Comparison of ENCODE assay signal across 9 cellular contexts in genomic region chr21:23452384-23453083, GRCh38.
DNase-seq lines count a peak whose midpoint lies in the region; ATAC-seq and TF ChIP-seq lines count a peak whose summit lies in the region.
"Had no signal": no experiment of that assay in that cellular context is flagged by ENCODE, and none has a peak within 500 bp of the region (broad histone marks: within the 10 kb centered on the region; RNA-seq: fewer than 3 reads in every experiment).

No MANE protein-coding gene starts in this region.

- intact Hi-C loops in esophagus muscularis mucosa (cut with DNase I): no loop called here

- H3K4me3 ChIP-seq in esophagus muscularis mucosa: no peak overlapping the region

- TF ChIP-seq POLR2A in esophagus muscularis mucosa (IDR thresholded peaks at IDR 0.05; ENCODE audit: low read depth): no peak

- no peaks in the 10 kb centered on the region for H3K27me3 ChIP-seq in esophagus muscularis mucosa
- H3K27me3 ChIP-seq: foreskin keratinocyte had no signal

- 52% methylated on average over 19 of the region's 19 CpGs for WGBS in esophagus muscularis mucosa

- H3K36me3 Mint-ChIP-seq in activated naive CD8-positive, alpha-beta T cell treated with anti-CD3 and anti-CD28 coated beads, Interleukin-2, amount 50 U/mL, for 24 hours (ENCODE audit: low read depth): no peaks in the 10 kb centered on the region

- DNase-seq in stimulated activated CD4-positive, alpha-beta T cell treated with anti-CD3 and anti-CD28 coated beads, Interleukin-1b, Interleukin-23, amount 100 ng/mL, for 48 hours: peak; percentile 5
- DNase-seq in stimulated activated CD4-positive, alpha-beta T cell treated with anti-CD3 and anti-CD28 coated beads, Interleukin-2, amount 100 ng/mL, for 48 hours: no peak
- DNase-seq in activated naive CD8-positive, alpha-beta T cell treated with anti-CD3 and anti-CD28 coated beads, Interleukin-2, amount 50 U/mL, for 24 hours: peak; percentile 6
- DNase-seq in DMS114 treated with DMSO at 0.1 percent for 48 hours (lab: John Stamatoyannopoulos, UW; ENCODE audit: unreplicated experiment) (no peak), esophagus muscularis mucosa (ENCODE audit: extremely low spot score) (no peak), SIG-M5 (lab: John Stamatoyannopoulos, UW) (no peak)
- no peak for DNase-seq in activated CD4-positive, CD25-positive, alpha-beta regulatory T cell treated with anti-CD3 and anti-CD28 coated beads, Interleukin-2, amount 50 U/mL, for 72 hours
- DNase-seq: foreskin keratinocyte had no signal

- no peaks in the 10 kb centered on the region for H3K4me1 ChIP-seq in esophagus muscularis mucosa
- H3K4me1 ChIP-seq: foreskin keratinocyte had no signal

- H3K27ac ChIP-seq in esophagus muscularis mucosa (replicated peaks in 1 of 4): no peak overlapping the region
- H3K27ac ChIP-seq: foreskin keratinocyte had no signal

- no peak for TF ChIP-seq EP300 in esophagus muscularis mucosa (IDR thresholded peaks at IDR 0.05)

- no peaks in the 10 kb centered on the region for H3K9me3 Mint-ChIP-seq in activated naive CD8-positive, alpha-beta T cell treated with anti-CD3 and anti-CD28 coated beads, Interleukin-2, amount 50 U/mL, for 24 hours

- no peaks in the 10 kb centered on the region for H3K36me3 ChIP-seq in esophagus muscularis mucosa

- ATAC-seq in HG03432 (IDR thresholded peaks at IDR 0.05; ENCODE audit: unreplicated experiment): peak; percentile 78
- ATAC-seq in activated naive CD8-positive, alpha-beta T cell treated with anti-CD3 and anti-CD28 coated beads, Interleukin-2, amount 50 U/mL, for 24 hours: no peak
- ATAC-seq: foreskin keratinocyte had no signal

- no peak overlapping the region for H3K4me3 Mint-ChIP-seq in activated naive CD8-positive, alpha-beta T cell treated with anti-CD3 and anti-CD28 coated beads, Interleukin-2, amount 50 U/mL, for 24 hours

- no peaks in the 10 kb centered on the region for H3K9me3 ChIP-seq in esophagus muscularis mucosa

- no peak for TF ChIP-seq CTCF in esophagus muscularis mucosa (IDR thresholded peaks at IDR 0.05)

- no peaks in the 10 kb centered on the region for H3K27me3 Mint-ChIP-seq in activated naive CD8-positive, alpha-beta T cell treated with anti-CD3 and anti-CD28 coated beads, Interleukin-2, amount 50 U/mL, for 24 hours

- H3K4me1 Mint-ChIP-seq in activated naive CD8-positive, alpha-beta T cell treated with anti-CD3 and anti-CD28 coated beads, Interleukin-2, amount 50 U/mL, for 24 hours: no peaks in the 10 kb centered on the region

- H3K27ac Mint-ChIP-seq in activated naive CD8-positive, alpha-beta T cell treated with anti-CD3 and anti-CD28 coated beads, Interleukin-2, amount 50 U/mL, for 24 hours: no peak overlapping the region

Comparison
In these comparisons a context has a peak if more than half of its experiments do, and no peak if none do; other contexts are left out.
1. DNase-seq: peak in stimulated activated CD4-positive, alpha-beta T cell treated with anti-CD3 and anti-CD28 coated beads, Interleukin-1b, Interleukin-23, amount 100 ng/mL, for 48 hours (single experiment) and activated naive CD8-positive, alpha-beta T cell treated with anti-CD3 and anti-CD28 coated beads, Interleukin-2, amount 50 U/mL, for 24 hours (single experiment); none in stimulated activated CD4-positive, alpha-beta T cell treated with anti-CD3 and anti-CD28 coated beads, Interleukin-2, amount 100 ng/mL, for 48 hours (0 of 2), DMS114 treated with DMSO at 0.1 percent for 48 hours (single experiment), esophagus muscularis mucosa (single experiment), SIG-M5 (single experiment) and activated CD4-positive, CD25-positive, alpha-beta regulatory T cell treated with anti-CD3 and anti-CD28 coated beads, Interleukin-2, amount 50 U/mL, for 72 hours (single experiment).